Comparison of ENCODE assay signal across 1 cellular context in the genomic region with DNA sequence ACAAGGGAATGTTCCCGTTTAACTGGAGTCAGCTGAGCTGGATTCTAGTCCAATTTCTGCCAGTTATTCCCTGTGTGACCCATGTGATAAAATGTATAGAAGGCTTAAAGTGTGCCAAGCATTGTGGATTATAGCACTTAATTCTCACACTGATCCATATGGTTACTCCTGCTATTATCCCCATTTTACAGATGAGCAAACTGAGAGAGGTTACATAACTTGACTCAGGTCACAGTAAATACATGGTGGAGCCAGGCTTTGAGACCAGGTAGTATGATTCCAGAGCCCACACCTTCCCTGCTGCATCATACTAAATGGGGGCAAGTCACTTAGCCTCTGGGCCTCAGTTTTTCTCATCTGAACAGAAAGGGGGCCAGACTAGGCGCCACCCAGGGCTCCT.
TF ChIP-seq lines count a peak whose summit lies in the region.

No MANE protein-coding gene starts in this region.

TF ChIP-seq in H1, 55 proteins besides CTCF, POLR2A, EP300 and RAD21:
- TF ChIP-seq, protein P1, sequence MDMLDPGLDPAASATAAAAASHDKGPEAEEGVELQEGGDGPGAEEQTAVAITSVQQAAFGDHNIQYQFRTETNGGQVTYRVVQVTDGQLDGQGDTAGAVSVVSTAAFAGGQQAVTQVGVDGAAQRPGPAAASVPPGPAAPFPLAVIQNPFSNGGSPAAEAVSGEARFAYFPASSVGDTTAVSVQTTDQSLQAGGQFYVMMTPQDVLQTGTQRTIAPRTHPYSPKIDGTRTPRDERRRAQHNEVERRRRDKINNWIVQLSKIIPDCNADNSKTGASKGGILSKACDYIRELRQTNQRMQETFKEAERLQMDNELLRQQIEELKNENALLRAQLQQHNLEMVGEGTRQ (IDR thresholded peaks at IDR 0.05; ENCODE audit: low read length), result no peak
- peak; percentile 92 for TF ChIP-seq KDM1A (IDR thresholded peaks at IDR 0.05; ENCODE audit: borderline replicate concordance, low read length)
